16 cellular contexts compared by ENCODE assay signal in genomic region chr5:65708140-65708539, GRCh38.
"Had no signal": no experiment of that assay in that cellular context is flagged by ENCODE, and none has a peak within 500 bp of the region (broad histone marks: within the 10 kb centered on the region; RNA-seq: fewer than 3 reads in every experiment).

No MANE protein-coding gene starts in this region.

- H3K36me3 ChIP-seq: adrenal gland had no signal

- H3K27me3 ChIP-seq: adrenal gland, left lung, sigmoid colon, spleen had no signal

- H3K4me3 ChIP-seq: adrenal gland, left lung, sigmoid colon, spleen, thoracic aorta had no signal

- H3K9me3 ChIP-seq: adrenal gland, left lung, sigmoid colon, spleen, thoracic aorta had no signal

- H3K27ac ChIP-seq: adrenal gland, left lung, sigmoid colon, spleen, thoracic aorta had no signal

- H3K4me1 ChIP-seq: adrenal gland, left lung, sigmoid colon, spleen had no signal

- DNase-seq: activated CD4-positive, alpha-beta T cell treated with anti-CD3 and anti-CD28 coated beads, Interleukin-2, amount 10 ng/mL, durations not matched to agents 24 days and 14 days; activated CD4-positive, CD25-positive, alpha-beta regulatory T cell; activated CD8-positive, alpha-beta T cell treated with anti-CD3 and anti-CD28 coated beads for 36 hours; activated naive CD4-positive, alpha-beta T cell treated with Interleukin-2 at 50 U/mL for 16 hours; activated T-cell treated with anti-CD3 and anti-CD28 coated beads, Interleukin-2, amount 50 U/mL, for 1 hour; adrenal gland; effector CD8-positive, alpha-beta T cell; foreskin melanocyte; kidney; left lung; nucleus accumbens; posterior cingulate gyrus; sigmoid colon; spleen; stimulated activated naive B cell treated with anti-CD40 and anti-IgM and Interleukin-4, amounts not matched to agents 10 μg/mL and 1 μg/mL and 100 μg/mL, for 72 hours had no signal
